In the genomic region with DNA sequence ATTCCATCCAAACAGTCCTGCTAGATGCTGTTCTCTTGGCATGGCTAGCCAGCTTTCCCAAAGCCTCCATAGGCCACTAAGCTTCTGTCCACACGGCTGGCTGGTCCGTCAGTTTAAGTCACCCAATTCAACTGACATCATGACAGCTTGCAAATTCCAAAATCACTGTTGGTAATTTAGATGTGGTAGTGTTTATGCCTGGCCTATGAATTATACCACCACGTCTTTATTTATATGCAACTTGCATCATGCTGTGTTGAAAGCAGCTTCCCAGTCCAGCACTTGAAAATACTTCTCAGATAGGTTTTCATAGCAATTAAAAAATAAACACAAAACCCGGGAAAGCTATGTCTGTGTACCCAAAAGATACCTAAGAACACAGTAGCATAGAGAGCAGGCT, we compare ENCODE assay signal across 12 cellular contexts.
"Had no signal": no experiment of that assay in that cellular context is flagged by ENCODE, and none has a peak within 500 bp of the region (broad histone marks: within the 10 kb centered on the region; RNA-seq: fewer than 3 reads in every experiment).

No MANE protein-coding gene starts in this region.

- H3K27ac ChIP-seq: pancreas had no signal

- H3K27me3 ChIP-seq: gastroesophageal sphincter, pancreas, sigmoid colon, spleen, thyroid gland had no signal

- DNase-seq: activated CD4-positive, alpha-beta T cell treated with anti-CD3 and anti-CD28 coated beads, Interleukin-2, amount 10 ng/mL, durations not matched to agents 7 days and 5 days; activated naive CD4-positive, alpha-beta T cell treated with Interleukin-2 at 50 U/mL for 16 hours; activated naive CD8-positive, alpha-beta T cell treated with anti-CD3 and anti-CD28 coated beads, Interleukin-2, amount 50 U/mL, for 24 hours; aorta; endodermal cell; pancreas; sigmoid colon; spleen; thyroid gland had no signal

- ATAC-seq: activated naive CD8-positive, alpha-beta T cell treated with anti-CD3 and anti-CD28 coated beads, Interleukin-2, amount 50 U/mL, for 24 hours; activated T-helper 17 cell treated with anti-CD3 and anti-CD28 coated beads, Interleukin-2, amount 50 U/mL, for 72 hours; gastroesophageal sphincter; pancreas had no signal

- H3K9me3 ChIP-seq: gastroesophageal sphincter, pancreas, sigmoid colon, spleen, thyroid gland had no signal

- H3K36me3 ChIP-seq: gastroesophageal sphincter, pancreas, sigmoid colon had no signal

- H3K4me3 ChIP-seq: gastroesophageal sphincter, lung, pancreas, sigmoid colon, spleen, thyroid gland had no signal
